In the genomic region with DNA sequence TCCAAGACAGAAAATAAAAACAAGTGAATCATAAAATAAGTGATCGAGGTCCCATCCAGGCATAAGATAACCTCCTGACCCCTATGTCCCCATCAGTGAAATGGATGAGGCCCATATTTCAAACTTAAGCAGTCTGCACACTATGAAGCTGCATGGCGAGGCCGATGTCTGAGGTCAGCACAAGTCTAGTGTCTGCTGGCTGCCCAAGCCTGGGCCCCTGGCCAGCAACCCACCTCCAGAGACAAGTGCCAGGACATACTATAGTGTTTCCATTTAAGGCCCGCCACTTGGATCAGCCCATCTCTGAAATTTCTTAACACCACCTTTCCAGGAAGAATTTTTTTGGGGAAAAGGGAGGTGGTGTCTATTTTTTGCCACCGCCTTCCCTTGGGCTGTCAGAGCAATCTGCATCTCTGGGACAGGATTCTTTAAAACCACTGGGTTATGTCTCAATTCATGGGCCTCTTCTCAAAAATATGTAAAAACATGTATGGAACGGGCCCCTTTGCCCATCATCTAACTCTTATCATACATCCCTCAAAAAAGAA, we compare ENCODE assay signal across 9 cellular contexts. TPM values are rescaled to one million over a fixed set of nuclear protein-coding genes. Genes with fewer than 3 reads are reported as not detected.
DNase-seq lines count a peak whose midpoint lies in the region; ATAC-seq and TF ChIP-seq lines count a peak whose summit lies in the region.
"Had no signal": no experiment of that assay in that cellular context is flagged by ENCODE, and none has a peak within 500 bp of the region (broad histone marks: within the 10 kb centered on the region; RNA-seq: fewer than 3 reads in every experiment).

No MANE protein-coding gene starts in this region.

- H4K20me1 ChIP-seq in DOHH2 (ENCODE audit: control insufficient read depth, insufficient read depth, low read depth, low read length), result no peaks in the 10 kb centered on the region

- peak overlapping the region; percentile 89 for H3K4me3 Mint-ChIP-seq in activated CD4-positive, alpha-beta memory T cell treated with anti-CD3 and anti-CD28 coated beads for 36 hours

- H3K79me1 ChIP-seq in trophoblast cell (ENCODE audit: low read length), result peaks cover 14% of the 10 kb centered on the region

- peak overlapping the region; percentile 97 for H3K4ac ChIP-seq in trophoblast cell (ENCODE audit: low read depth, low read length)

- no peak overlapping the region for H4K91ac ChIP-seq in trophoblast cell (ENCODE audit: low read depth, low read length)

- H2BK12ac ChIP-seq in trophoblast cell (ENCODE audit: low read length), result no peak overlapping the region

- no peaks in the 10 kb centered on the region for H3K9me2 ChIP-seq in DOHH2 (replicated peaks; ENCODE audit: control insufficient read depth, low read length)

- H4K8ac ChIP-seq in trophoblast cell (ENCODE audit: low read depth, low read length), result no peak overlapping the region

- no peaks in the 10 kb centered on the region for H3K36me3 ChIP-seq in DOHH2 (ENCODE audit: control insufficient read depth, low read length)
- no peaks in the 10 kb centered on the region for H3K36me3 ChIP-seq in trophoblast cell (ENCODE audit: control insufficient read depth in 1 of 2, insufficient read depth in 2 of 2, low read length in 2 of 2)

- H3K4me3 ChIP-seq in DOHH2 (ENCODE audit: low read length) (peak overlapping the region; percentile 78; the same call in 1 of the 2 replicates), trophoblast cell (ENCODE audit: low read depth, low read length) (no peak overlapping the region)

- H4K12ac ChIP-seq in trophoblast cell (ENCODE audit: low read depth, low read length), result no peak overlapping the region

- POLR2A ChIA-PET in activated CD4-positive, alpha-beta memory T cell treated with anti-CD3 and anti-CD28 coated beads for 36 hours (lab: Charles Lee), result interaction anchor here (2.1 to 5.1 kb wide), 2 partner anchors 18 to 25 kb away, joined by 12 to 70 read pairs; no protein-coding TSS in a partner anchor

- H3K27ac ChIP-seq in DOHH2 (ENCODE audit: low read depth, low read length) (no peak overlapping the region), foreskin keratinocyte (peak overlapping the region; percentile 58), trophoblast cell (ENCODE audit: low read depth, low read length) (no peak overlapping the region)

- CTCF ChIA-PET in activated CD4-positive, alpha-beta memory T cell treated with anti-CD3 and anti-CD28 coated beads for 36 hours (lab: Charles Lee), result interaction anchor here (2.9 to 3.2 kb wide), 2 partner anchors 10 to 21 kb away, joined by 14 to 20 read pairs; no protein-coding TSS in a partner anchor

- no CpG with 5 or more reads among the region's 6 CpGs for WGBS in trophoblast cell (ENCODE audit: extremely low coverage, insufficient coverage, insufficient read length)

- H3K9ac ChIP-seq in trophoblast cell (ENCODE audit: low read length), result no peak overlapping the region

- H3K27me3 Mint-ChIP-seq in activated CD4-positive, alpha-beta memory T cell treated with anti-CD3 and anti-CD28 coated beads for 36 hours, result no peaks in the 10 kb centered on the region

- H3K14ac ChIP-seq in trophoblast cell (ENCODE audit: low read length), result no peak overlapping the region

- no peak overlapping the region for H2AK5ac ChIP-seq in trophoblast cell (ENCODE audit: low read length)

- H3K79me2 ChIP-seq in DOHH2 (ENCODE audit: control insufficient read depth, low read length) (peaks cover 17% of the 10 kb centered on the region), trophoblast cell (ENCODE audit: control insufficient read depth, insufficient read depth, low read length, poor library complexity) (peaks cover 10% of the 10 kb centered on the region)

- H3K4me2 ChIP-seq in DOHH2 (ENCODE audit: low read length) (peak overlapping the region; percentile 95), trophoblast cell (ENCODE audit: low read length) (peak overlapping the region; percentile 92)

- H3K27me3 ChIP-seq in DOHH2 (ENCODE audit: control insufficient read depth, low read length) (no peaks in the 10 kb centered on the region), foreskin keratinocyte (no peaks in the 10 kb centered on the region), trophoblast cell (ENCODE audit: insufficient read depth, low read length) (no peaks in the 10 kb centered on the region)

- H2BK120ac ChIP-seq in trophoblast cell (ENCODE audit: insufficient read depth, low read length, poor library complexity), result no peak overlapping the region

- H3K9me3 Mint-ChIP-seq in activated CD4-positive, alpha-beta memory T cell treated with anti-CD3 and anti-CD28 coated beads for 36 hours, result no peaks in the 10 kb centered on the region

- H3K4me1 ChIP-seq in DOHH2 (ENCODE audit: control insufficient read depth, low read length) (peaks cover 18% of the 10 kb centered on the region), foreskin keratinocyte (peaks cover 24% of the 10 kb centered on the region), trophoblast cell (ENCODE audit: control insufficient read depth in 1 of 2, insufficient read depth in 2 of 2, low read length in 2 of 2) (peaks cover 0 to 10% of the 10 kb centered on the region in 2 experiments)

- H2BK5ac ChIP-seq in trophoblast cell (ENCODE audit: low read depth, low read length, poor library complexity), result no peak overlapping the region

- H3K23ac ChIP-seq in trophoblast cell (ENCODE audit: low read length), result no peak overlapping the region

- H3K18ac ChIP-seq in trophoblast cell (ENCODE audit: low read length), result no peak overlapping the region

- H3K9me3 ChIP-seq in DOHH2 (ENCODE audit: control insufficient read depth, insufficient read depth, low read length), result no peaks in the 10 kb centered on the region
- no peaks in the 10 kb centered on the region for H3K9me3 ChIP-seq in trophoblast cell (ENCODE audit: insufficient read depth, low read depth, low read length)

- TF ChIP-seq CTCF in DOHH2 (IDR thresholded peaks at IDR 0.05; ENCODE audit: low read depth, low read length, poor library complexity, severe bottlenecking) (no peak), foreskin keratinocyte (conservative IDR thresholded peaks at IDR 0.05) (no peak)

- no peaks in the 10 kb centered on the region for H3F3A ChIP-seq in DOHH2 (ENCODE audit: control insufficient read depth, insufficient read depth)

- ATAC-seq in foreskin keratinocyte, result no peak

- DNase-seq in activated CD4-positive, alpha-beta memory T cell treated with anti-CD3 and anti-CD28 coated beads for 36 hours, result no peak
- DNase-seq in foreskin keratinocyte (no peak), trophoblast cell (no peak), NCI-H187 treated with DMSO at 0.1 percent for 48 hours (lab: John Stamatoyannopoulos, UW) (no peak), COLO829 (ENCODE audit: low spot score) (no peak), NCI-H524 treated with DMSO at 0.1 percent for 48 hours (lab: John Stamatoyannopoulos, UW) (no peak), AML-193 (lab: John Stamatoyannopoulos, UW) (no peak)
- DNase-seq: NCI-H2107 had no signal

- no peak overlapping the region for H2AFZ ChIP-seq in trophoblast cell (ENCODE audit: insufficient read depth, low read length, poor library complexity)

- H3K36me3 Mint-ChIP-seq in activated CD4-positive, alpha-beta memory T cell treated with anti-CD3 and anti-CD28 coated beads for 36 hours, result no peaks in the 10 kb centered on the region

- intact Hi-C loops in activated CD4-positive, alpha-beta memory T cell treated with anti-CD3 and anti-CD28 coated beads for 36 hours (cut with micrococcal nuclease), result loop anchor here (5.0 kb wide), 1 partner anchor 37 kb away; no protein-coding TSS in a partner anchor

- H3K4me1 Mint-ChIP-seq in activated CD4-positive, alpha-beta memory T cell treated with anti-CD3 and anti-CD28 coated beads for 36 hours (ENCODE audit: low read depth), result peaks cover 72% of the 10 kb centered on the region

- H3K27ac Mint-ChIP-seq in activated CD4-positive, alpha-beta memory T cell treated with anti-CD3 and anti-CD28 coated beads for 36 hours, result no peak overlapping the region

RNA-seq across cellular contexts. Expression of a gene that starts 1.8 kb away (rescaled TPM):
- 10 to 100 TPM; 24.8 to 25.0 TPM for total RNA-seq in activated CD4-positive, alpha-beta memory T cell treated with anti-CD3 and anti-CD28 coated beads for 36 hours
- 24.4 and 28.3 TPM in 2 replicates for total RNA-seq in foreskin keratinocyte
- polyA plus RNA-seq in foreskin keratinocyte, result 13.2 and 13.7 TPM in 2 replicates
- polyA plus RNA-seq in trophoblast cell (2013), result 25.7 and 27.4 TPM in 2 replicates
